In genomic region chr1:197137322-197137721, GRCh38 we compare ENCODE assay signal across 20 cellular contexts.
"Had no signal": no experiment of that assay in that cellular context is flagged by ENCODE, and none has a peak within 500 bp of the region (broad histone marks: within the 10 kb centered on the region; RNA-seq: fewer than 3 reads in every experiment).

No MANE protein-coding gene starts in this region.

- ATAC-seq: activated CD8-positive, alpha-beta memory T cell treated with anti-CD3 and anti-CD28 coated beads, Interleukin-2, amount 10 ng/mL, durations not matched to agents 7 days and 5 days; left lung; stimulated activated memory B cell treated with anti-CD40 and anti-IgM and Interleukin-4, amounts not matched to agents 10 μg/mL and 1 μg/mL and 100 μg/mL, for 72 hours had no signal

- H3K36me3 ChIP-seq: left lung, sigmoid colon, tibial artery had no signal

- H3K4me1 Mint-ChIP-seq: stimulated activated memory B cell treated with anti-CD40 and anti-IgM and Interleukin-4, amounts not matched to agents 10 μg/mL and 1 μg/mL and 100 μg/mL, for 72 hours had no signal

- H3K4me3 Mint-ChIP-seq: activated CD8-positive, alpha-beta memory T cell treated with anti-CD3 and anti-CD28 coated beads, Interleukin-2, amount 10 ng/mL, durations not matched to agents 7 days and 5 days; activated naive CD4-positive, alpha-beta T cell treated with anti-CD3 and anti-CD28 coated beads, Interleukin-2, amount 10 ng/mL, durations not matched to agents 7 days and 5 days; naive B cell; stimulated activated memory B cell treated with anti-CD40 and anti-IgM and Interleukin-4, amounts not matched to agents 10 μg/mL and 1 μg/mL and 100 μg/mL, for 72 hours had no signal

- H3K9ac ChIP-seq: parathyroid adenoma had no signal

- H3K9me3 ChIP-seq: left lung, sigmoid colon, spleen, tibial artery had no signal

- H3K79me2 ChIP-seq: parathyroid adenoma had no signal

- H3K4me1 ChIP-seq: left lung, parathyroid adenoma, sigmoid colon, spleen, tibial artery had no signal

- H3K27me3 Mint-ChIP-seq: activated CD8-positive, alpha-beta memory T cell treated with anti-CD3 and anti-CD28 coated beads, Interleukin-2, amount 10 ng/mL, durations not matched to agents 7 days and 5 days; activated naive CD4-positive, alpha-beta T cell treated with anti-CD3 and anti-CD28 coated beads, Interleukin-2, amount 10 ng/mL, durations not matched to agents 7 days and 5 days; naive B cell; stimulated activated memory B cell treated with anti-CD40 and anti-IgM and Interleukin-4, amounts not matched to agents 10 μg/mL and 1 μg/mL and 100 μg/mL, for 72 hours had no signal

- DNase-seq: activated CD8-positive, alpha-beta memory T cell treated with anti-CD3 and anti-CD28 coated beads, Interleukin-2, amount 10 ng/mL, durations not matched to agents 7 days and 5 days; activated naive CD4-positive, alpha-beta T cell treated with anti-CD3 and anti-CD28 coated beads, Interleukin-2, amount 10 ng/mL, durations not matched to agents 7 days and 5 days; activated T-cell treated with anti-CD3 and anti-CD28 coated beads, Interleukin-2, amount 50 U/mL, for 1 hour; dorsolateral prefrontal cortex; islet precursor cell; left lung; mammary epithelial cell; naive B cell; sigmoid colon; spleen; stimulated activated CD4-positive, alpha-beta T cell treated with anti-CD3 and anti-CD28 coated beads, Interleukin-2, amount 100 ng/mL, for 24 hours; T-helper 1 cell; T1000; tibial artery had no signal

- H2AFZ ChIP-seq: parathyroid adenoma had no signal

- H3K4me3 ChIP-seq: cardiac muscle cell, dorsolateral prefrontal cortex, left lung, sigmoid colon, spleen, tibial artery had no signal

- H3K27me3 ChIP-seq: cardiac muscle cell, dorsolateral prefrontal cortex, left lung, sigmoid colon, spleen, tibial artery had no signal

- H3K9me3 Mint-ChIP-seq: activated naive CD4-positive, alpha-beta T cell treated with anti-CD3 and anti-CD28 coated beads, Interleukin-2, amount 10 ng/mL, durations not matched to agents 7 days and 5 days; naive B cell; stimulated activated memory B cell treated with anti-CD40 and anti-IgM and Interleukin-4, amounts not matched to agents 10 μg/mL and 1 μg/mL and 100 μg/mL, for 72 hours had no signal

- H3K27ac Mint-ChIP-seq: activated CD8-positive, alpha-beta memory T cell treated with anti-CD3 and anti-CD28 coated beads, Interleukin-2, amount 10 ng/mL, durations not matched to agents 7 days and 5 days; activated naive CD4-positive, alpha-beta T cell treated with anti-CD3 and anti-CD28 coated beads, Interleukin-2, amount 10 ng/mL, durations not matched to agents 7 days and 5 days; naive B cell; stimulated activated memory B cell treated with anti-CD40 and anti-IgM and Interleukin-4, amounts not matched to agents 10 μg/mL and 1 μg/mL and 100 μg/mL, for 72 hours had no signal

- H3K27ac ChIP-seq: cardiac muscle cell, dorsolateral prefrontal cortex, left lung, parathyroid adenoma, sigmoid colon, spleen, tibial artery, VCaP had no signal

- FAIRE-seq: astrocyte, urothelium cell line had no signal

- H3K36me3 Mint-ChIP-seq: naive B cell; stimulated activated memory B cell treated with anti-CD40 and anti-IgM and Interleukin-4, amounts not matched to agents 10 μg/mL and 1 μg/mL and 100 μg/mL, for 72 hours had no signal
